In the genomic region with DNA sequence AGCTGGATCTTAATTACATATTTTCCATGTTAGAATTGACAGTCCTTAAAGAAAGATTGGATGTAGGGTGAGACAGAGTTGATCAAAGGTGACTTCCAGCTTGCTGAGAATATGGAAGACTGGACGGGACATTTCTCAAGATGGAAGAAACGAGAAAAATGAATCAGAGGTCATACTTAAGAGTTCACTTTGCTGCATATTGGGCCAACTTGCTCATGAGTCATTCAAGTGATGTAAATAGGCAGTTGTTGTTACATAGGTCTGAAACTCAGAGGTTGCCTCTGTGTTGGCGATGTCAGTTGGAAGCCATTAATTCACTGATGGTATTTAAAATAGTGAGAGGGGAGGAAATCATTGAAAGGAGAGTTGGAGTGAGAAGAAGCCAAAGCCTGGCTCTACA, we compare ENCODE assay signal across 20 cellular contexts.
DNase-seq lines count a peak whose midpoint lies in the region; ATAC-seq and TF ChIP-seq lines count a peak whose summit lies in the region.
"Had no signal": no experiment of that assay in that cellular context is flagged by ENCODE, and none has a peak within 500 bp of the region (broad histone marks: within the 10 kb centered on the region; RNA-seq: fewer than 3 reads in every experiment).

No MANE protein-coding gene starts in this region.

- TF ChIP-seq POLR2A in vagina (IDR thresholded peaks at IDR 0.05), result no peak

- DNase-seq in DMS53 (lab: John Stamatoyannopoulos, UW), result peak; percentile 27
- no peak for DNase-seq in DMS53 treated with DMSO at 0.1 percent for 48 hours (lab: John Stamatoyannopoulos, UW; ENCODE audit: unreplicated experiment)
- DNase-seq in fibroblast of lung (ENCODE audit: low read depth in 2 of 2), result peak; percentile 80 to 96
- DNase-seq in skeletal muscle cell (ENCODE audit: low read depth), result peak; percentile 43
- no peak for DNase-seq in vagina (ENCODE audit: extremely low spot score in 2 of 2)
- DNase-seq in D341Med (ENCODE audit: low spot score), result no peak
- DNase-seq in DMS79 treated with DMSO at 0.1 percent for 48 hours (lab: John Stamatoyannopoulos, UW), result no peak
- DNase-seq: DND-41, hypothalamus, KBM-7, left colon, NCI-H1105 treated with DMSO at 0.1 percent for 48 hours, NCI-H774, ovary, transverse colon had no signal

- H3K27ac Mint-ChIP-seq in activated T-helper 17 cell treated with anti-CD3 and anti-CD28 coated beads, Interleukin-2, amount 50 U/mL, for 72 hours, result peak overlapping the region; percentile 12
- H3K27ac Mint-ChIP-seq: activated T-helper 1 cell treated with anti-CD3 and anti-CD28 coated beads, Interleukin-12 subunit alpha, Interleukin-12 subunit beta, Interleukin-2, Interleukin-4 antibody, amounts not matched to agents 30 ng/mL and 10 ng/mL and 1 ng/mL, durations not matched to agents 14 hours and 24 hours and 36 hours; stimulated activated effector memory CD8-positive, alpha-beta T cell treated with anti-CD3 and anti-CD28 coated beads, Interleukin-12 subunit alpha, Interleukin-12 subunit beta, amount 100 ng/mL, for 72 hours had no signal

- no peaks in the 10 kb centered on the region for H3K79me2 ChIP-seq in fibroblast of lung (ENCODE audit: control insufficient read depth, insufficient read depth, low read length)

- H3K4me3 ChIP-seq in fibroblast of lung (replicated peaks in 1 of 4; ENCODE audit: control extremely low read depth in 1 of 4, insufficient read depth in 1 of 4, low read depth in 3 of 4, low read length in 4 of 4), result no peak overlapping the region
- no peak overlapping the region for H3K4me3 ChIP-seq in skeletal muscle cell (ENCODE audit: low read depth, low read length)
- H3K4me3 ChIP-seq in vagina, result no peak overlapping the region
- H3K4me3 ChIP-seq: ovary, transverse colon had no signal

- no peak overlapping the region for H2AFZ ChIP-seq in fibroblast of lung (ENCODE audit: low read length)

- H3K9me3 Mint-ChIP-seq in activated T-helper 17 cell treated with anti-CD3 and anti-CD28 coated beads, Interleukin-2, amount 50 U/mL, for 72 hours, result no peaks in the 10 kb centered on the region
- H3K9me3 Mint-ChIP-seq: activated T-helper 1 cell treated with anti-CD3 and anti-CD28 coated beads, Interleukin-12 subunit alpha, Interleukin-12 subunit beta, Interleukin-2, Interleukin-4 antibody, amounts not matched to agents 30 ng/mL and 10 ng/mL and 1 ng/mL, durations not matched to agents 14 hours and 24 hours and 36 hours; stimulated activated effector memory CD8-positive, alpha-beta T cell treated with anti-CD3 and anti-CD28 coated beads, Interleukin-12 subunit alpha, Interleukin-12 subunit beta, amount 100 ng/mL, for 72 hours had no signal

- peak overlapping the region; percentile 1 for H3K4me3 Mint-ChIP-seq in activated T-helper 17 cell treated with anti-CD3 and anti-CD28 coated beads, Interleukin-2, amount 50 U/mL, for 72 hours
- H3K4me3 Mint-ChIP-seq: activated T-helper 1 cell treated with anti-CD3 and anti-CD28 coated beads, Interleukin-12 subunit alpha, Interleukin-12 subunit beta, Interleukin-2, Interleukin-4 antibody, amounts not matched to agents 30 ng/mL and 10 ng/mL and 1 ng/mL, durations not matched to agents 14 hours and 24 hours and 36 hours; stimulated activated effector memory CD8-positive, alpha-beta T cell treated with anti-CD3 and anti-CD28 coated beads, Interleukin-12 subunit alpha, Interleukin-12 subunit beta, amount 100 ng/mL, for 72 hours had no signal

- no peaks in the 10 kb centered on the region for H3K36me3 ChIP-seq in fibroblast of lung (ENCODE audit: control insufficient read depth, insufficient read depth, low read length)
- no peaks in the 10 kb centered on the region for H3K36me3 ChIP-seq in vagina
- H3K36me3 ChIP-seq: ovary, transverse colon had no signal

- peaks cover 85% of the 10 kb centered on the region for H3K36me3 Mint-ChIP-seq in activated T-helper 17 cell treated with anti-CD3 and anti-CD28 coated beads, Interleukin-2, amount 50 U/mL, for 72 hours (ENCODE audit: low read depth)

- no peaks in the 10 kb centered on the region for H3K27me3 Mint-ChIP-seq in activated T-helper 17 cell treated with anti-CD3 and anti-CD28 coated beads, Interleukin-2, amount 50 U/mL, for 72 hours

- ATAC-seq in activated T-helper 17 cell treated with anti-CD3 and anti-CD28 coated beads, Interleukin-2, amount 50 U/mL, for 72 hours (replicated peaks), result peak; percentile 38
- ATAC-seq: left colon; stimulated activated effector memory CD8-positive, alpha-beta T cell treated with anti-CD3 and anti-CD28 coated beads, Interleukin-12 subunit alpha, Interleukin-12 subunit beta, amount 100 ng/mL, for 72 hours had no signal

- no peaks in the 10 kb centered on the region for H3K9me3 ChIP-seq in fibroblast of lung (ENCODE audit: control insufficient read depth, insufficient read depth, low read depth, low read length)
- no peaks in the 10 kb centered on the region for H3K9me3 ChIP-seq in vagina
- H3K9me3 ChIP-seq: ovary, transverse colon had no signal

- H3K4me2 ChIP-seq in fibroblast of lung (ENCODE audit: extremely low read depth, insufficient read depth, low read length), result no peak overlapping the region

- H3K27ac ChIP-seq in fibroblast of lung (ENCODE audit: insufficient read depth, low read length) (no peak overlapping the region), vagina (no peak overlapping the region)
- H3K27ac ChIP-seq: 22Rv1, C4-2B, ovary, transverse colon had no signal

- peaks cover 22% of the 10 kb centered on the region for H3K4me1 Mint-ChIP-seq in activated T-helper 17 cell treated with anti-CD3 and anti-CD28 coated beads, Interleukin-2, amount 50 U/mL, for 72 hours

- intact Hi-C loops in vagina (cut with DNase I), result no loop called here

- H3K9ac ChIP-seq in fibroblast of lung (ENCODE audit: insufficient read depth, low read length), result no peak overlapping the region

- H4K20me1 ChIP-seq in fibroblast of lung (ENCODE audit: control insufficient read depth, extremely low read depth, insufficient read depth, low read length), result no peaks in the 10 kb centered on the region

- H3K4me1 ChIP-seq in fibroblast of lung (ENCODE audit: control insufficient read depth, extremely low read depth, insufficient read depth, low read length), result no peaks in the 10 kb centered on the region
- peaks cover 39% of the 10 kb centered on the region for H3K4me1 ChIP-seq in vagina
- H3K4me1 ChIP-seq: transverse colon had no signal

- TF ChIP-seq CTCF in fibroblast of lung (conservative IDR thresholded peaks at IDR 0.05 in 1 of 2, IDR thresholded peaks at IDR 0.05 in 1 of 2; ENCODE audit: low read depth in 1 of 2, low read length in 2 of 2), result no peak
- no peak for TF ChIP-seq CTCF in vagina (IDR thresholded peaks at IDR 0.05)

- H3K27me3 ChIP-seq in fibroblast of lung (ENCODE audit: control insufficient read depth, insufficient read depth, low read length), result no peaks in the 10 kb centered on the region
- H3K27me3 ChIP-seq in vagina, result no peaks in the 10 kb centered on the region
- H3K27me3 ChIP-seq: ovary, transverse colon had no signal

Comparison
In these comparisons a context has a peak if more than half of its experiments do, and no peak if none do; other contexts are left out.
1. DNase-seq: peak in DMS53 (single experiment), fibroblast of lung (2 of 2) and skeletal muscle cell (single experiment); none in DMS53 treated with DMSO at 0.1 percent for 48 hours (single experiment), vagina (0 of 2), D341Med (single experiment) and DMS79 treated with DMSO at 0.1 percent for 48 hours (single experiment).